Comparison of ENCODE assay signal across 20 cellular contexts in the genomic region with DNA sequence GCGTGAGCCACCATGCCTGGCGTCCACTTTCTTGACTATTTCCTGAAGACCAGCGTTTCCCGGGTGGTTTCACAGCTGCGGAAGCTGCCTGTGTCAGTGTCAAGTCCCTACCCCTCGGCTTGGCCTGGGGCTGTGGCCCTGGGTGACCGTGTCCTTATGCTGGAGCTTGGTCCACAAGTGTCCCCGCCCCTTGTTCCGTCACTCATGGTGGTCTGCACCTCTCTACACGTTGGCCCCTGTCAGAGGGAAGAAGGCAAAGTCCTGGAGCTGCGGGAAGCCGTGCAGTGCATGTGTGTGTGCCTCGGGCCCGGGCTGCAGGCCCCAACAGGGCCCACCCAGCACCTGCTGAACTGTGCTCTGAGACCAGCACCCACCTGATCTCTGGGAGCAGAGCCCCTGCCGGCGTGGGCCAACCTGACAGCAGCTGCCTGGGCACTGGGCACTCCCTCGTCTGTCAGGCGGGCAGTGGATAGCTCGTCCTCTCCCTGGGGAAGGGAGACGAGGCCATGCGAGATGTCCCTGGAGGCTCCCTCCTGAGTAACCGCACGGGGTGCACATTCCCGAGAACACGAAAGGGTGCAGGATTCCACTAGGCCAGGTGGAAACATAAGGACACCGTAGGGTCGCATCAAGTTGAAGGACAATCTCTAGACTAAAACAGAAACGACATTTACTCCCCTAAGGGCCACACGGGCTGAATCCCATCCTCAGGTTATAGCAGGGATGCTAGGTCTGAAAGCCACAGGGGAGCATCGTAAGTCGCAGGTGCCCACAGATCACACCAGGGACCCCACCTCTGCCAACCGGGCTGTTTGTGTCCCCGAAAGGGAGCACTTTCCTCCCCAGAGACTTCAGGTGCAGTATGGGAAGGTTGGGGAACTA. TPM values are rescaled to one million over a fixed set of nuclear protein-coding genes. Genes with fewer than 3 reads are reported as not detected.
DNase-seq lines count a peak whose midpoint lies in the region; ATAC-seq and TF ChIP-seq lines count a peak whose summit lies in the region.
"Had no signal": no experiment of that assay in that cellular context is flagged by ENCODE, and none has a peak within 500 bp of the region (broad histone marks: within the 10 kb centered on the region; RNA-seq: fewer than 3 reads in every experiment).

No MANE protein-coding gene starts in this region.

- intact Hi-C loops in right lobe of liver (cut with DNase I) = no loop called here
- intact Hi-C loops in sigmoid colon (cut with DNase I) = loop anchor here (5.0 kb wide), 2 partner anchors 96 to 189 kb away; a partner anchor contains a TSS

- no peaks in the 10 kb centered on the region for H3K36me3 ChIP-seq in right lobe of liver
- H3K36me3 ChIP-seq in sigmoid colon = peaks cover 0 to 3% (median 0%) of the 10 kb centered on the region in 4 donors
- H3K36me3 ChIP-seq: prostate gland had no signal

- no peak for TF ChIP-seq CTCF in right lobe of liver (IDR thresholded peaks at IDR 0.05)
- TF ChIP-seq CTCF in sigmoid colon (IDR thresholded peaks at IDR 0.05) = no peak

- CTCF ChIA-PET in activated naive CD4-positive, alpha-beta T cell treated with anti-CD3 and anti-CD28 coated beads, Interleukin-2, amount 10 ng/mL, durations not matched to agents 7 days and 5 days (lab: Charles Lee) = interaction anchor here (0.9 to 1.5 kb wide), 2 partner anchors 85 to 111 kb away, joined by 4 to 7 read pairs; no protein-coding TSS in a partner anchor
- CTCF ChIA-PET in activated CD4-positive, alpha-beta memory T cell treated with anti-CD3 and anti-CD28 coated beads, Interleukin-2, amount 10 ng/mL, durations not matched to agents 7 days and 5 days (lab: Charles Lee) = no interaction called here

- H3K4me1 ChIP-seq in right lobe of liver = peaks cover 0 to 10% (median 4%) of the 10 kb centered on the region in 4 donors
- peaks cover 0 to 29% (median 25%) of the 10 kb centered on the region in 4 donors for H3K4me1 ChIP-seq in sigmoid colon
- H3K4me1 ChIP-seq: prostate gland had no signal

- no peaks in the 10 kb centered on the region for H3K9me3 ChIP-seq in right lobe of liver
- peaks cover 0 to 3% (median 1%) of the 10 kb centered on the region in 4 donors for H3K9me3 ChIP-seq in sigmoid colon
- H3K9me3 ChIP-seq: prostate gland had no signal

- H3K27ac Mint-ChIP-seq in activated naive CD4-positive, alpha-beta T cell treated with anti-CD3 and anti-CD28 coated beads, Interleukin-2, amount 50 U/mL, for 24 hours = no peak overlapping the region
- H3K27ac Mint-ChIP-seq in activated naive CD4-positive, alpha-beta T cell treated with anti-CD3 and anti-CD28 coated beads, Interleukin-2, amount 10 ng/mL, durations not matched to agents 7 days and 5 days = no peak overlapping the region
- H3K27ac Mint-ChIP-seq in activated CD4-positive, alpha-beta memory T cell treated with anti-CD3 and anti-CD28 coated beads, Interleukin-2, amount 10 ng/mL, durations not matched to agents 7 days and 5 days = no peak overlapping the region
- H3K27ac Mint-ChIP-seq: dendritic cell treated with granulocyte-macrophage colony-stimulating factor and Interleukin-4, amounts not matched to agents 40 ng/mL and 50 ng/mL, for 4 days had no signal

- ATAC-seq in right lobe of liver (no peak), HG03469 (IDR thresholded peaks at IDR 0.05; ENCODE audit: unreplicated experiment) (no peak)

- H3K27me3 Mint-ChIP-seq in activated naive CD4-positive, alpha-beta T cell treated with anti-CD3 and anti-CD28 coated beads, Interleukin-2, amount 50 U/mL, for 24 hours = no peaks in the 10 kb centered on the region
- H3K27me3 Mint-ChIP-seq in activated naive CD4-positive, alpha-beta T cell treated with anti-CD3 and anti-CD28 coated beads, Interleukin-2, amount 10 ng/mL, durations not matched to agents 7 days and 5 days = peaks cover 43% of the 10 kb centered on the region
- H3K27me3 Mint-ChIP-seq in activated CD4-positive, alpha-beta memory T cell treated with anti-CD3 and anti-CD28 coated beads, Interleukin-2, amount 10 ng/mL, durations not matched to agents 7 days and 5 days = peaks cover 15% of the 10 kb centered on the region

- no peak overlapping the region for H3K4me3 ChIP-seq in right lobe of liver
- no peak overlapping the region for H3K4me3 ChIP-seq in sigmoid colon
- H3K4me3 ChIP-seq: prostate gland had no signal

- no peaks in the 10 kb centered on the region for H3K9me3 Mint-ChIP-seq in activated naive CD4-positive, alpha-beta T cell treated with anti-CD3 and anti-CD28 coated beads, Interleukin-2, amount 50 U/mL, for 24 hours
- H3K9me3 Mint-ChIP-seq in activated naive CD4-positive, alpha-beta T cell treated with anti-CD3 and anti-CD28 coated beads, Interleukin-2, amount 10 ng/mL, durations not matched to agents 7 days and 5 days = peaks cover 4% of the 10 kb centered on the region
- peaks cover 3% of the 10 kb centered on the region for H3K9me3 Mint-ChIP-seq in activated CD4-positive, alpha-beta memory T cell treated with anti-CD3 and anti-CD28 coated beads, Interleukin-2, amount 10 ng/mL, durations not matched to agents 7 days and 5 days

- peaks cover 15% of the 10 kb centered on the region for H3K4me1 Mint-ChIP-seq in activated naive CD4-positive, alpha-beta T cell treated with anti-CD3 and anti-CD28 coated beads, Interleukin-2, amount 50 U/mL, for 24 hours
- peaks cover 19% of the 10 kb centered on the region for H3K4me1 Mint-ChIP-seq in activated naive CD4-positive, alpha-beta T cell treated with anti-CD3 and anti-CD28 coated beads, Interleukin-2, amount 10 ng/mL, durations not matched to agents 7 days and 5 days
- H3K4me1 Mint-ChIP-seq in activated CD4-positive, alpha-beta memory T cell treated with anti-CD3 and anti-CD28 coated beads, Interleukin-2, amount 10 ng/mL, durations not matched to agents 7 days and 5 days = peaks cover 15% of the 10 kb centered on the region

- TF ChIP-seq EP300 in sigmoid colon (IDR thresholded peaks at IDR 0.05) = no peak

- H3K36me3 Mint-ChIP-seq in activated naive CD4-positive, alpha-beta T cell treated with anti-CD3 and anti-CD28 coated beads, Interleukin-2, amount 50 U/mL, for 24 hours = peaks cover 2% of the 10 kb centered on the region
- peaks cover 15% of the 10 kb centered on the region for H3K36me3 Mint-ChIP-seq in activated naive CD4-positive, alpha-beta T cell treated with anti-CD3 and anti-CD28 coated beads, Interleukin-2, amount 10 ng/mL, durations not matched to agents 7 days and 5 days
- H3K36me3 Mint-ChIP-seq in activated CD4-positive, alpha-beta memory T cell treated with anti-CD3 and anti-CD28 coated beads, Interleukin-2, amount 10 ng/mL, durations not matched to agents 7 days and 5 days (ENCODE audit: low read depth) = peaks cover 13% of the 10 kb centered on the region

- WGBS in right lobe of liver (ENCODE audit: insufficient coverage, low coverage, low lambda C conversion rate, missing lambda C conversion rate) = 79% methylated on average over 13 of the region's 33 CpGs
- WGBS in sigmoid colon, 2 donors = 89% methylated on average over 33 of the region's 33 CpGs

- no peak for DNase-seq in activated naive CD4-positive, alpha-beta T cell treated with anti-CD3 and anti-CD28 coated beads, Interleukin-2, amount 10 ng/mL, durations not matched to agents 7 days and 5 days
- no peak for DNase-seq in activated CD4-positive, alpha-beta memory T cell treated with anti-CD3 and anti-CD28 coated beads, Interleukin-2, amount 10 ng/mL, durations not matched to agents 7 days and 5 days
- DNase-seq in right lobe of liver (peak in 2 of 3 donors; percentile 41 to 54), sigmoid colon (peak; percentile 61), NCI-H1694 treated with DMSO at 0.1 percent for 48 hours (lab: John Stamatoyannopoulos, UW) (no peak), ureter (ENCODE audit: low spot score) (no peak)
- DNase-seq: activated naive CD4-positive, alpha-beta T cell treated with Interleukin-2 at 50 U/mL for 16 hours; GF-D8; Kasumi-1; NCI-H1417 treated with DMSO at 0.1 percent for 48 hours; stimulated activated CD4-positive, alpha-beta T cell treated with anti-CD3 and anti-CD28 coated beads, Interleukin-12 subunit alpha, Interleukin-12 subunit beta, amount 100 ng/mL, for 4 hours; T-helper 9 cell had no signal

- H3K27me3 ChIP-seq in right lobe of liver (no peaks in the 10 kb centered on the region), sigmoid colon (peaks cover 0 to 39% (median 0%) of the 10 kb centered on the region in 3 donors)

- TF ChIP-seq POLR2A in right lobe of liver (IDR thresholded peaks at IDR 0.05) = no peak
- no peak for TF ChIP-seq POLR2A in sigmoid colon (IDR thresholded peaks at IDR 0.05)

- POLR2A ChIA-PET in activated CD4-positive, alpha-beta memory T cell treated with anti-CD3 and anti-CD28 coated beads, Interleukin-2, amount 10 ng/mL, durations not matched to agents 7 days and 5 days (lab: Charles Lee) = interaction anchor here (1.2 kb wide), 1 partner anchor 97 kb away, joined by 5 read pairs; no protein-coding TSS in a partner anchor

- H3K27ac ChIP-seq in right lobe of liver (no peak overlapping the region), sigmoid colon (no peak overlapping the region)
- H3K27ac ChIP-seq: C4-2B, prostate gland had no signal

- peak overlapping the region; percentile 63 for H3K4me3 Mint-ChIP-seq in activated naive CD4-positive, alpha-beta T cell treated with anti-CD3 and anti-CD28 coated beads, Interleukin-2, amount 50 U/mL, for 24 hours
- no peak overlapping the region for H3K4me3 Mint-ChIP-seq in activated naive CD4-positive, alpha-beta T cell treated with anti-CD3 and anti-CD28 coated beads, Interleukin-2, amount 10 ng/mL, durations not matched to agents 7 days and 5 days
- peak overlapping the region; percentile 4 for H3K4me3 Mint-ChIP-seq in activated CD4-positive, alpha-beta memory T cell treated with anti-CD3 and anti-CD28 coated beads, Interleukin-2, amount 10 ng/mL, durations not matched to agents 7 days and 5 days

RNA-seq across cellular contexts. Expression of a gene that starts 2.4 kb away (rescaled TPM):
- 10 to 100 TPM; 18.6 to 19.9 TPM for total RNA-seq in activated CD4-positive, alpha-beta memory T cell treated with anti-CD3 and anti-CD28 coated beads, Interleukin-2, amount 10 ng/mL, durations not matched to agents 7 days and 5 days
- total RNA-seq in right lobe of liver = 1 to 10 TPM; 4.0 to 7.7 (median 6.4) TPM
- 10 to 100 TPM in 2 of 4 donors, 1 to 10 TPM in 2; 7.9 to 13.8 (median 10.4) TPM for total RNA-seq in sigmoid colon
- polyA plus RNA-seq in sigmoid colon = 10 to 100 TPM in 1 of 3 donors, 1 to 10 TPM in 2; 6.6 to 25.3 (median 6.9) TPM
- total RNA-seq in ureter = 29.8 TPM

RNA-seq across cellular contexts. Expression of a gene that starts 44.1 kb away (rescaled TPM):
- not detected for total RNA-seq in activated CD4-positive, alpha-beta memory T cell treated with anti-CD3 and anti-CD28 coated beads, Interleukin-2, amount 10 ng/mL, durations not matched to agents 7 days and 5 days
- total RNA-seq in right lobe of liver (not detected), sigmoid colon (not detected), ureter (6.3 TPM)
- polyA plus RNA-seq in sigmoid colon = 1 to 10 TPM in 2 of 3 donors, under 1 TPM in 1; 0.60 to 3.7 (median 1.9) TPM
- polyA plus RNA-seq: liver had no signal

RNA-seq across cellular contexts. Expression of a gene that starts 55.4 kb away (rescaled TPM):
- not detected for total RNA-seq in activated CD4-positive, alpha-beta memory T cell treated with anti-CD3 and anti-CD28 coated beads, Interleukin-2, amount 10 ng/mL, durations not matched to agents 7 days and 5 days
- total RNA-seq in right lobe of liver (not detected), sigmoid colon (not detected), ureter (2.3 TPM)
- under 1 TPM; 0.46 to 0.70 (median 0.60) TPM for polyA plus RNA-seq in sigmoid colon
- total RNA-seq: epithelial cell of proximal tubule, liver, myocyte had no signal
- polyA plus RNA-seq: liver had no signal

Comparison
In these comparisons a context has a peak if more than half of its experiments do, and no peak if none do; other contexts are left out.
1. DNase-seq: peak in right lobe of liver (2 of 3) and sigmoid colon (single experiment); none in activated naive CD4-positive, alpha-beta T cell treated with anti-CD3 and anti-CD28 coated beads, Interleukin-2, amount 10 ng/mL, durations not matched to agents 7 days and 5 days (single experiment), activated CD4-positive, alpha-beta memory T cell treated with anti-CD3 and anti-CD28 coated beads, Interleukin-2, amount 10 ng/mL, durations not matched to agents 7 days and 5 days (single experiment), NCI-H1694 treated with DMSO at 0.1 percent for 48 hours (single experiment) and ureter (single experiment).